In genomic region chr4:126628933-126629332, GRCh38 we compare ENCODE assay signal across 9 cellular contexts.
"Had no signal": no experiment of that assay in that cellular context is flagged by ENCODE, and none has a peak within 500 bp of the region (broad histone marks: within the 10 kb centered on the region; RNA-seq: fewer than 3 reads in every experiment).

No MANE protein-coding gene starts in this region.

- ATAC-seq: GM23338, HCT116 had no signal

- H3K36me3 ChIP-seq: HAP-1 had no signal

- H2AFZ ChIP-seq: GM23248, GM23338 had no signal

- H3K4me2 ChIP-seq: GM23338 had no signal

- H3K9me3 ChIP-seq: HAP-1 had no signal

- DNase-seq: GM23248, GOT3, H7, H9, HCEC 1CT, HFFc6 had no signal

- H3K4me1 ChIP-seq: HAP-1 had no signal

- H3K27ac ChIP-seq: GM23248 had no signal

- H3K4me3 ChIP-seq: GM23248, GM23338, HAP-1 had no signal

- H3K9ac ChIP-seq: GM23248 had no signal
